Comparison of ENCODE assay signal across 9 cellular contexts in the genomic region with DNA sequence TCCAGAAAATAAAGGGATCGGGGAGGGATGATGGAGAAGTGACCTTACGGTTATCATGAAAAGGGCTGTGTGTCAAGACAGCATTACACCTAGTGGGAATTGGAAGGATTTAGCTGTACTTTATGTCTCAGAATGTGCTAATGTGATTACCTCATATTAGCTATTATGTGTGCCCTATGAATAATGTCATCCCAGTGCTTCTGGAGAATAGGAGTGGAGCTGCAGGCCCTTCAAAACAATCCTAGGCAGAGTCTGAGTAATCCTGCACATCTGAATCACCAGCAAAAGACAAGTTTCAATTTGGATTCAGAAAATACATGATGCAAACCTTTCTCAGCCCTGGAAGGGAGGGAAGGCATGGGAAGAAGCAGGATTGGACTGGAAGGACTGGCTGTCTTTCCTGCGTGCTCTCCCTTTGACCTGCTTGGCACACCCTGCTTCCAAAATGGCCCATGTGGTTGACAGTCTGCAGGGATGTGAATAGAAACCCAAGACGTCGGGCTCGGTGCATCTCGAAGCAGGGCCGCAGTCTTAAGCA. TPM values are rescaled to one million over a fixed set of nuclear protein-coding genes. Genes with fewer than 3 reads are reported as not detected.
DNase-seq lines count a peak whose midpoint lies in the region; ATAC-seq and TF ChIP-seq lines count a peak whose summit lies in the region.
"Had no signal": no experiment of that assay in that cellular context is flagged by ENCODE, and none has a peak within 500 bp of the region (broad histone marks: within the 10 kb centered on the region; RNA-seq: fewer than 3 reads in every experiment).

No MANE protein-coding gene starts in this region.

- H3K9me3 ChIP-seq in left ventricle myocardium inferior (replicated peaks) = no peaks in the 10 kb centered on the region

- peak overlapping the region; percentile 98 for H3K27ac ChIP-seq in left ventricle myocardium inferior (replicated peaks)

- peak; percentile 96 for DNase-seq in EH (ENCODE audit: low read depth)
- DNase-seq in amygdala (lab: John Stamatoyannopoulos, UW) = peak in 36 of 56 donors; percentile 21 to 73 (median 40)
- peak; percentile 58 for DNase-seq in left ventricle myocardium inferior
- DNase-seq in sciatic nerve (ENCODE audit: low spot score) = peak; percentile 74
- no peak for DNase-seq in DMS53 (lab: John Stamatoyannopoulos, UW)
- no peak for DNase-seq in NCI-H1930 (lab: John Stamatoyannopoulos, UW)
- DNase-seq in stimulated activated CD4-positive, alpha-beta T cell treated with anti-CD3 and anti-CD28 coated beads, Interleukin-4, amount 100 ng/mL, for 24 hours = no peak
- DNase-seq: stimulated activated naive CD8-positive, alpha-beta T cell treated with anti-CD3 and anti-CD28 coated beads, Interleukin-15, Interleukin-2, amounts not matched to agents 100 U/mL and 50 U/mL, for 24 hours had no signal

- ATAC-seq in sciatic nerve (peak; percentile 56), HG02885 (IDR thresholded peaks at IDR 0.05; ENCODE audit: poor library complexity, unreplicated experiment) (no peak)
- ATAC-seq: stimulated activated naive CD8-positive, alpha-beta T cell treated with anti-CD3 and anti-CD28 coated beads, Interleukin-15, Interleukin-2, amounts not matched to agents 100 U/mL and 50 U/mL, for 24 hours had no signal

- no peak for TF ChIP-seq CTCF in left ventricle myocardium inferior (IDR thresholded peaks at IDR 0.05; ENCODE audit: borderline replicate concordance)

- H3K4me1 ChIP-seq in left ventricle myocardium inferior = peaks cover 100% of the 10 kb centered on the region

- no peaks in the 10 kb centered on the region for H3K27me3 ChIP-seq in left ventricle myocardium inferior (ENCODE audit: low read depth)

- no peak overlapping the region for H3K4me3 ChIP-seq in left ventricle myocardium inferior

- intact Hi-C loops in left ventricle myocardium inferior (cut with micrococcal nuclease) (no loop called here), sciatic nerve (cut with DNase I) (loop anchor here (10.0 kb wide), 1 partner anchor 52 kb away; no protein-coding TSS in a partner anchor)

- H3K36me3 ChIP-seq in left ventricle myocardium inferior = no peaks in the 10 kb centered on the region

RNA-seq across cellular contexts. Expression of a gene that starts 54.1 kb away (rescaled TPM):
- total RNA-seq in left ventricle myocardium inferior (11.4 TPM), sciatic nerve (31.5 TPM)

Comparison
In these comparisons a context has a peak if more than half of its experiments do, and no peak if none do; other contexts are left out.
1. DNase-seq: peak in EH (single experiment), amygdala (36 of 56), left ventricle myocardium inferior (single experiment) and sciatic nerve (single experiment); none in DMS53 (single experiment), NCI-H1930 (0 of 2) and stimulated activated CD4-positive, alpha-beta T cell treated with anti-CD3 and anti-CD28 coated beads, Interleukin-4, amount 100 ng/mL, for 24 hours (single experiment).